ENCODE assay signal across 2 cellular contexts in the genomic region with DNA sequence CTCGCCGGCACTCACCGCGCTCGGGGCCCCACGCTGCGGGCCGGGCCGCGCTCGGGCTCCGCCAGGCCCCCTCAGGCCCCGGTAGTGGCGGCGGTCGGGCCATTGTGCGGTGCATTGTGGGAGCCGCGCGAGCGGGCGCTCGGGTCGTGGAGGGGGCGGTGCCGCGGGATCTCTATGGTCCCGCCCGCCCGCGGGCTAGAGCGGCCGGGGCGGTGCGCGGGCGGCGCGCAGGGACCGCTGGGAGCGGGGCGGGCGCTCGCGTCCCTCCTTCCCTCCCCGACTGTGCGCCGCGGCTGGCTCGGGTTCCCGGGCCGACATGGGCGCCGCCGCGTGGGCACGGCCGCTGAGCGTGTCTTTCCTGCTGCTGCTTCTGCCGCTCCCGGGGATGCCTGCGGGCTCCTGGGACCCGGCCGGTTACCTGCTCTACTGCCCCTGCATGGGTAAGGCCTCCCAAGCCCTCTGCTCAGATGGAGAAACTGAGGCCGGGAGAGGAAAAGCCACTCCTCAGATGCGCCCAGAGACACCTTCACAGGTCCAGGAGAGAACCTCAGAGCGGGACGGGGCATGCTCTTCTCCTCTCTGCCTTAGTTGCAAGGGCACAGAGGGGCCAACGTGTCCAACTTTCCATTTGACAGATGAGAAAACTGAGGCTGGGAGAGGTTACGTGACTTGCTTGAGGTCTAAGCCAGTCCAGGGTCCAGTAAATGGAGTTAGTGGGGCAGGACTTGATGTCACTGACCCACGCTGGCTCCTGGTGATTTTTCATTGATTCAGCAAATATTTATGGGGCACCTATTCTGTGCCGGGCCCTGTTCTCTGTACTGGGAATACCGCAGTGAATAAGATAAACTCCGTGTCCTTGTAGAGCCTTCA.
TF ChIP-seq lines count a peak whose summit lies in the region.

A gene with protein sequence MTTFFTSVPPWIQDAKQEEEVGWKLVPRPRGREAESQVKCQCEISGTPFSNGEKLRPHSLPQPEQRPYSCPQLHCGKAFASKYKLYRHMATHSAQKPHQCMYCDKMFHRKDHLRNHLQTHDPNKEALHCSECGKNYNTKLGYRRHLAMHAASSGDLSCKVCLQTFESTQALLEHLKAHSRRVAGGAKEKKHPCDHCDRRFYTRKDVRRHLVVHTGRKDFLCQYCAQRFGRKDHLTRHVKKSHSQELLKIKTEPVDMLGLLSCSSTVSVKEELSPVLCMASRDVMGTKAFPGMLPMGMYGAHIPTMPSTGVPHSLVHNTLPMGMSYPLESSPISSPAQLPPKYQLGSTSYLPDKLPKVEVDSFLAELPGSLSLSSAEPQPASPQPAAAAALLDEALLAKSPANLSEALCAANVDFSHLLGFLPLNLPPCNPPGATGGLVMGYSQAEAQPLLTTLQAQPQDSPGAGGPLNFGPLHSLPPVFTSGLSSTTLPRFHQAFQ (minus strand): TSS at position 118 of the 873 bp plus-strand sequence. CDS start 5,565 bp downstream, outside the sequence.
A gene (plus strand): TSS at position 255 of the 873 bp plus-strand sequence. CDS start 62 bp downstream, at position 317.

TF ChIP-seq in HEK293, 187 proteins besides CTCF, POLR2A, EP300 and RAD21 (continues in another document):
- TF ChIP-seq, protein P1, sequence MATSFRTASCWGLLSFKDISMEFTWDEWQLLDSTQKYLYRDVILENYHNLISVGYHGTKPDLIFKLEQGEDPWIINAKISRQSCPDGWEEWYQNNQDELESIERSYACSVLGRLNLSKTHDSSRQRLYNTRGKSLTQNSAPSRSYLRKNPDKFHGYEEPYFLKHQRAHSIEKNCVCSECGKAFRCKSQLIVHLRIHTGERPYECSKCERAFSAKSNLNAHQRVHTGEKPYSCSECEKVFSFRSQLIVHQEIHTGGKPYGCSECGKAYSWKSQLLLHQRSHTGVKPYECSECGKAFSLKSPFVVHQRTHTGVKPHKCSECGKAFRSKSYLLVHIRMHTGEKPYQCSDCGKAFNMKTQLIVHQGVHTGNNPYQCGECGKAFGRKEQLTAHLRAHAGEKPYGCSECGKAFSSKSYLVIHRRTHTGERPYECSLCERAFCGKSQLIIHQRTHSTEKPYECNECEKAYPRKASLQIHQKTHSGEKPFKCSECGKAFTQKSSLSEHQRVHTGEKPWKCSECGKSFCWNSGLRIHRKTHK (tag by site-specific recombination; IDR thresholded peaks at IDR 0.05) = no peak
- TF ChIP-seq, protein P2, sequence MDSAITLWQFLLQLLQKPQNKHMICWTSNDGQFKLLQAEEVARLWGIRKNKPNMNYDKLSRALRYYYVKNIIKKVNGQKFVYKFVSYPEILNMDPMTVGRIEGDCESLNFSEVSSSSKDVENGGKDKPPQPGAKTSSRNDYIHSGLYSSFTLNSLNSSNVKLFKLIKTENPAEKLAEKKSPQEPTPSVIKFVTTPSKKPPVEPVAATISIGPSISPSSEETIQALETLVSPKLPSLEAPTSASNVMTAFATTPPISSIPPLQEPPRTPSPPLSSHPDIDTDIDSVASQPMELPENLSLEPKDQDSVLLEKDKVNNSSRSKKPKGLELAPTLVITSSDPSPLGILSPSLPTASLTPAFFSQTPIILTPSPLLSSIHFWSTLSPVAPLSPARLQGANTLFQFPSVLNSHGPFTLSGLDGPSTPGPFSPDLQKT (IDR thresholded peaks at IDR 0.05; ENCODE audit: borderline replicate concordance, low read depth, low read length) = no peak
- TF ChIP-seq ZNF610 (tag by site-specific recombination; IDR thresholded peaks at IDR 0.05; ENCODE audit: borderline replicate concordance) (no peak), ZNF785 (tag by site-specific recombination; IDR thresholded peaks at IDR 0.05) (no peak), ZNF335 (tag by site-specific recombination; conservative IDR thresholded peaks at IDR 0.05) (peak; percentile 42), KLF9 (tag by site-specific recombination; IDR thresholded peaks at IDR 0.05; ENCODE audit: low read depth) (no peak), ZNF416 (tag by site-specific recombination; IDR thresholded peaks at IDR 0.05) (no peak), ZNF23 (tag by site-specific recombination; IDR thresholded peaks at IDR 0.05; ENCODE audit: borderline replicate concordance) (no peak), ZNF114 (tag by site-specific recombination; IDR thresholded peaks at IDR 0.05) (no peak), HOXA7 (CRISPR knock-in tag; IDR thresholded peaks at IDR 0.05; ENCODE audit: borderline replicate concordance) (no peak), EGR2 (tag by site-specific recombination; IDR thresholded peaks at IDR 0.05; ENCODE audit: low read depth) (no peak), KLF8 (tag by site-specific recombination; IDR thresholded peaks at IDR 0.05) (no peak), ZFP37 (tag by site-specific recombination; IDR thresholded peaks at IDR 0.05) (peak; percentile 49; the same call in 1 of the 2 replicates), ZNF121 (tag by site-specific recombination; IDR thresholded peaks at IDR 0.05) (0 out of 2 replicates have a peak, but pooled peaks have one; percentile 19), ZNF112 (tag by site-specific recombination; IDR thresholded peaks at IDR 0.05) (no peak), ZNF239 (tag by site-specific recombination; IDR thresholded peaks at IDR 0.05) (no peak), ZNF214 (tag by site-specific recombination; IDR thresholded peaks at IDR 0.05; ENCODE audit: borderline replicate concordance) (no peak), ZNF354C (tag by site-specific recombination; IDR thresholded peaks at IDR 0.05; ENCODE audit: borderline replicate concordance, low read depth) (no peak), TCF7L2 (IDR thresholded peaks at IDR 0.05; ENCODE audit: borderline replicate concordance, low read depth, low read length) (no peak), SP7 (tag by site-specific recombination; IDR thresholded peaks at IDR 0.05) (peak; percentile 42; the same call in 1 of the 2 replicates)
- TF ChIP-seq, protein P3, sequence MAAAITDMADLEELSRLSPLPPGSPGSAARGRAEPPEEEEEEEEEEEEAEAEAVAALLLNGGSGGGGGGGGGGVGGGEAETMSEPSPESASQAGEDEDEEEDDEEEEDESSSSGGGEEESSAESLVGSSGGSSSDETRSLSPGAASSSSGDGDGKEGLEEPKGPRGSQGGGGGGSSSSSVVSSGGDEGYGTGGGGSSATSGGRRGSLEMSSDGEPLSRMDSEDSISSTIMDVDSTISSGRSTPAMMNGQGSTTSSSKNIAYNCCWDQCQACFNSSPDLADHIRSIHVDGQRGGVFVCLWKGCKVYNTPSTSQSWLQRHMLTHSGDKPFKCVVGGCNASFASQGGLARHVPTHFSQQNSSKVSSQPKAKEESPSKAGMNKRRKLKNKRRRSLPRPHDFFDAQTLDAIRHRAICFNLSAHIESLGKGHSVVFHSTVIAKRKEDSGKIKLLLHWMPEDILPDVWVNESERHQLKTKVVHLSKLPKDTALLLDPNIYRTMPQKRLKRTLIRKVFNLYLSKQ (tag by site-specific recombination; IDR thresholded peaks at IDR 0.05; ENCODE audit: borderline replicate concordance) = no peak
- TF ChIP-seq, protein P4, sequence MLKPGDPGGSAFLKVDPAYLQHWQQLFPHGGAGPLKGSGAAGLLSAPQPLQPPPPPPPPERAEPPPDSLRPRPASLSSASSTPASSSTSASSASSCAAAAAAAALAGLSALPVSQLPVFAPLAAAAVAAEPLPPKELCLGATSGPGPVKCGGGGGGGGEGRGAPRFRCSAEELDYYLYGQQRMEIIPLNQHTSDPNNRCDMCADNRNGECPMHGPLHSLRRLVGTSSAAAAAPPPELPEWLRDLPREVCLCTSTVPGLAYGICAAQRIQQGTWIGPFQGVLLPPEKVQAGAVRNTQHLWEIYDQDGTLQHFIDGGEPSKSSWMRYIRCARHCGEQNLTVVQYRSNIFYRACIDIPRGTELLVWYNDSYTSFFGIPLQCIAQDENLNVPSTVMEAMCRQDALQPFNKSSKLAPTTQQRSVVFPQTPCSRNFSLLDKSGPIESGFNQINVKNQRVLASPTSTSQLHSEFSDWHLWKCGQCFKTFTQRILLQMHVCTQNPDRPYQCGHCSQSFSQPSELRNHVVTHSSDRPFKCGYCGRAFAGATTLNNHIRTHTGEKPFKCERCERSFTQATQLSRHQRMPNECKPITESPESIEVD (tag by site-specific recombination; IDR thresholded peaks at IDR 0.05) = no peak

TF ChIP-seq in SK-N-SH, 30 proteins besides CTCF, POLR2A, EP300 and RAD21 (continued from another document and continues in another):
- TF ChIP-seq, protein P5, sequence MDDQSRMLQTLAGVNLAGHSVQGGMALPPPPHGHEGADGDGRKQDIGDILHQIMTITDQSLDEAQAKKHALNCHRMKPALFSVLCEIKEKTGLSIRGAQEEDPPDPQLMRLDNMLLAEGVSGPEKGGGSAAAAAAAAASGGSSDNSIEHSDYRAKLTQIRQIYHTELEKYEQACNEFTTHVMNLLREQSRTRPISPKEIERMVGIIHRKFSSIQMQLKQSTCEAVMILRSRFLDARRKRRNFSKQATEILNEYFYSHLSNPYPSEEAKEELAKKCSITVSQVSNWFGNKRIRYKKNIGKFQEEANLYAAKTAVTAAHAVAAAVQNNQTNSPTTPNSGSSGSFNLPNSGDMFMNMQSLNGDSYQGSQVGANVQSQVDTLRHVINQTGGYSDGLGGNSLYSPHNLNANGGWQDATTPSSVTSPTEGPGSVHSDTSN (IDR thresholded peaks at IDR 0.05) = no peak
- peak; percentile 93 for TF ChIP-seq TAF1 (IDR thresholded peaks at IDR 0.05; ENCODE audit: borderline replicate concordance, low read depth, low read length)
- no peak for TF ChIP-seq FOXJ3 (CRISPR knock-in tag; IDR thresholded peaks at IDR 0.05)
- TF ChIP-seq, protein P6, sequence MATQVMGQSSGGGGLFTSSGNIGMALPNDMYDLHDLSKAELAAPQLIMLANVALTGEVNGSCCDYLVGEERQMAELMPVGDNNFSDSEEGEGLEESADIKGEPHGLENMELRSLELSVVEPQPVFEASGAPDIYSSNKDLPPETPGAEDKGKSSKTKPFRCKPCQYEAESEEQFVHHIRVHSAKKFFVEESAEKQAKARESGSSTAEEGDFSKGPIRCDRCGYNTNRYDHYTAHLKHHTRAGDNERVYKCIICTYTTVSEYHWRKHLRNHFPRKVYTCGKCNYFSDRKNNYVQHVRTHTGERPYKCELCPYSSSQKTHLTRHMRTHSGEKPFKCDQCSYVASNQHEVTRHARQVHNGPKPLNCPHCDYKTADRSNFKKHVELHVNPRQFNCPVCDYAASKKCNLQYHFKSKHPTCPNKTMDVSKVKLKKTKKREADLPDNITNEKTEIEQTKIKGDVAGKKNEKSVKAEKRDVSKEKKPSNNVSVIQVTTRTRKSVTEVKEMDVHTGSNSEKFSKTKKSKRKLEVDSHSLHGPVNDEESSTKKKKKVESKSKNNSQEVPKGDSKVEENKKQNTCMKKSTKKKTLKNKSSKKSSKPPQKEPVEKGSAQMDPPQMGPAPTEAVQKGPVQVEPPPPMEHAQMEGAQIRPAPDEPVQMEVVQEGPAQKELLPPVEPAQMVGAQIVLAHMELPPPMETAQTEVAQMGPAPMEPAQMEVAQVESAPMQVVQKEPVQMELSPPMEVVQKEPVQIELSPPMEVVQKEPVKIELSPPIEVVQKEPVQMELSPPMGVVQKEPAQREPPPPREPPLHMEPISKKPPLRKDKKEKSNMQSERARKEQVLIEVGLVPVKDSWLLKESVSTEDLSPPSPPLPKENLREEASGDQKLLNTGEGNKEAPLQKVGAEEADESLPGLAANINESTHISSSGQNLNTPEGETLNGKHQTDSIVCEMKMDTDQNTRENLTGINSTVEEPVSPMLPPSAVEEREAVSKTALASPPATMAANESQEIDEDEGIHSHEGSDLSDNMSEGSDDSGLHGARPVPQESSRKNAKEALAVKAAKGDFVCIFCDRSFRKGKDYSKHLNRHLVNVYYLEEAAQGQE (IDR thresholded peaks at IDR 0.05; ENCODE audit: low read depth, low read length) = peak; percentile 18; the same call in 1 of the 2 replicates
- no peak for TF ChIP-seq MEF2A (IDR thresholded peaks at IDR 0.05; ENCODE audit: borderline replicate concordance, low read depth)
- TF ChIP-seq ELF1 (IDR thresholded peaks at IDR 0.05) = no peak
- TF ChIP-seq NFIC (IDR thresholded peaks at IDR 0.05; ENCODE audit: borderline replicate concordance) = peak; percentile 39
- TF ChIP-seq, protein P7, sequence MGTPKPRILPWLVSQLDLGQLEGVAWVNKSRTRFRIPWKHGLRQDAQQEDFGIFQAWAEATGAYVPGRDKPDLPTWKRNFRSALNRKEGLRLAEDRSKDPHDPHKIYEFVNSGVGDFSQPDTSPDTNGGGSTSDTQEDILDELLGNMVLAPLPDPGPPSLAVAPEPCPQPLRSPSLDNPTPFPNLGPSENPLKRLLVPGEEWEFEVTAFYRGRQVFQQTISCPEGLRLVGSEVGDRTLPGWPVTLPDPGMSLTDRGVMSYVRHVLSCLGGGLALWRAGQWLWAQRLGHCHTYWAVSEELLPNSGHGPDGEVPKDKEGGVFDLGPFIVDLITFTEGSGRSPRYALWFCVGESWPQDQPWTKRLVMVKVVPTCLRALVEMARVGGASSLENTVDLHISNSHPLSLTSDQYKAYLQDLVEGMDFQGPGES (IDR thresholded peaks at IDR 0.05; ENCODE audit: low read depth, low read length) = no peak
- TF ChIP-seq, protein P8, sequence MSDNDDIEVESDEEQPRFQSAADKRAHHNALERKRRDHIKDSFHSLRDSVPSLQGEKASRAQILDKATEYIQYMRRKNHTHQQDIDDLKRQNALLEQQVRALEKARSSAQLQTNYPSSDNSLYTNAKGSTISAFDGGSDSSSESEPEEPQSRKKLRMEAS (IDR thresholded peaks at IDR 0.05; ENCODE audit: low read depth) = peak; percentile 59; the same call in 1 of the 2 replicates
- no peak for TF ChIP-seq FOSL2 (IDR thresholded peaks at IDR 0.05; ENCODE audit: borderline replicate concordance, low read depth)
- TF ChIP-seq POLR2AphosphoS5 (IDR thresholded peaks at IDR 0.05; ENCODE audit: low read depth, low read length) = peak; percentile 77
- no peak for TF ChIP-seq JUND (IDR thresholded peaks at IDR 0.05)
- no peak for TF ChIP-seq GATA2 (CRISPR knock-in tag; IDR thresholded peaks at IDR 0.05)
- TF ChIP-seq TCF12 (IDR thresholded peaks at IDR 0.05) = no peak
- peak; percentile 64; the same call in 1 of the 2 replicates for TF ChIP-seq SIN3A (IDR thresholded peaks at IDR 0.05; ENCODE audit: borderline replicate concordance, low read depth, low read length)
- TF ChIP-seq, protein P9, sequence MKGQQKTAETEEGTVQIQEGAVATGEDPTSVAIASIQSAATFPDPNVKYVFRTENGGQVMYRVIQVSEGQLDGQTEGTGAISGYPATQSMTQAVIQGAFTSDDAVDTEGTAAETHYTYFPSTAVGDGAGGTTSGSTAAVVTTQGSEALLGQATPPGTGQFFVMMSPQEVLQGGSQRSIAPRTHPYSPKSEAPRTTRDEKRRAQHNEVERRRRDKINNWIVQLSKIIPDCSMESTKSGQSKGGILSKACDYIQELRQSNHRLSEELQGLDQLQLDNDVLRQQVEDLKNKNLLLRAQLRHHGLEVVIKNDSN (IDR thresholded peaks at IDR 0.05; ENCODE audit: borderline replicate concordance, low read depth) = no peak
- peak; percentile 71 for TF ChIP-seq YY1 (IDR thresholded peaks at IDR 0.05; ENCODE audit: low read depth)
- no peak for TF ChIP-seq EZH2phosphoT487 (IDR thresholded peaks at IDR 0.05; ENCODE audit: borderline replicate concordance, low read depth)
- TF ChIP-seq, protein P10, sequence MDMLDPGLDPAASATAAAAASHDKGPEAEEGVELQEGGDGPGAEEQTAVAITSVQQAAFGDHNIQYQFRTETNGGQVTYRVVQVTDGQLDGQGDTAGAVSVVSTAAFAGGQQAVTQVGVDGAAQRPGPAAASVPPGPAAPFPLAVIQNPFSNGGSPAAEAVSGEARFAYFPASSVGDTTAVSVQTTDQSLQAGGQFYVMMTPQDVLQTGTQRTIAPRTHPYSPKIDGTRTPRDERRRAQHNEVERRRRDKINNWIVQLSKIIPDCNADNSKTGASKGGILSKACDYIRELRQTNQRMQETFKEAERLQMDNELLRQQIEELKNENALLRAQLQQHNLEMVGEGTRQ (IDR thresholded peaks at IDR 0.05; ENCODE audit: borderline replicate concordance, low read depth, low read length) = no peak
- no peak for TF ChIP-seq SMC3 (IDR thresholded peaks at IDR 0.05; ENCODE audit: low read depth, low read length)
- TF ChIP-seq RFX5 (IDR thresholded peaks at IDR 0.05; ENCODE audit: low read length) = no peak
- TF ChIP-seq RCOR1 (IDR thresholded peaks at IDR 0.05; ENCODE audit: low read length) = no peak
- TF ChIP-seq TEAD4 (IDR thresholded peaks at IDR 0.05; ENCODE audit: borderline replicate concordance, insufficient read depth) = no peak
